8 cellular contexts compared by ENCODE assay signal in the genomic region with DNA sequence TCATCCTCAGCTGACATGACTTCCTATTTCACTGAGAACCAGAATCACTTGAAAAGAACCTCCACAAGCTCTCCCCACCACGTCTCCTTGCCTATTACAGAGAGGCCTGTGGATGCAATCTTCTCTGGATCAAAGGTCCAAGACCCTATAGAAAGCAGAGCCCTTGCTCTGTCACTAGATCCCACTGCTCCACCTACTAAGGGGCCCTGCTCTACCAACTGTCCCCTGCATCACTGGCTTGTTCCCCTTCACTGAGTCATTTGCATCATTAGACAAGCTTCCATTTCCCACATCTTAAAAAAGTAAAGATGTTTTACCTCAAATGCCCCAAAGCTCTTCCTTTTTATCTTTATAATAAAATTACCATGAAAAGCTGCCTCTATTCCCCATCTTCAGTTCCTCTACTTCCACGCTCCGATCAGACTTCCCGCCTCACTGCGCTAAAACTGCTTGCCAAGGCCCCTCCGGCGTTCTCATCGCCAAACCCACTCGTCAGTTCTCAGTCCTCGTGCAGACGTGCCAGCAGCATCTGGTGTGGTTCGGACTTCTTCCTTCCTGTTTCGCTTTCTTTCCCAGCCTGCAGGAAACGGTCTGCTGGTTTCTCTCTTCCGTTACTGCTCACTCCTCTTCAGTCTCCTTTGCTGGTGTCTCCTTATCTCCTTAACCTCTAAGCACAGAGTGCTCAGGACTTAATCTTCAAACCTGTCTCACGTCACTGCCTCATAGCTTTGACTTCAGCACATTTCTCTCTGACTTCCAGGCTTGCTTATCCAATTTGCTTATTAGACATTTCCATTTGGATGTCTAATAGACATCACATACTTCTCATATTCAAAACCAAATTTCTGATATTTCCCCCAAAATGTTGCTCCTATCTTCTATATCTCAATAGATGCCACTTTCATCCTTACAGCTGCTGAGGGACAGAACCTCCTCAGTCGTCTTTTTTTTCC. TPM values are rescaled to one million over a fixed set of nuclear protein-coding genes. Genes with fewer than 3 reads are reported as not detected.
A peak's percentile ranks its signal among the peaks of the same experiment; 100 is the strongest.
DNase-seq lines count a peak whose midpoint lies in the region; ATAC-seq and TF ChIP-seq lines count a peak whose summit lies in the region.

No MANE protein-coding gene starts in this region.

- H3K36me3 Mint-ChIP-seq in CD14-positive monocyte (peaks cover 42 to 52% of the 10 kb centered on the region in 2 donors), natural killer cell (no peaks in the 10 kb centered on the region)
- peaks cover 8% of the 10 kb centered on the region for H3K36me3 Mint-ChIP-seq in effector memory CD8-positive, alpha-beta T cell (ENCODE audit: insufficient read depth)

- H3K27ac Mint-ChIP-seq in CD14-positive monocyte: no peak overlapping the region
- H3K27ac Mint-ChIP-seq in effector memory CD8-positive, alpha-beta T cell: no peak overlapping the region
- no peak overlapping the region for H3K27ac Mint-ChIP-seq in natural killer cell

- peak overlapping the region; percentile 91 for H3K27ac ChIP-seq in thymus (ENCODE audit: low read depth)

- DNase-seq in CD14-positive monocyte (ENCODE audit: low spot score) (peak; percentile 77), natural killer cell (peak; percentile 67), NCI-H2171 (lab: John Stamatoyannopoulos, UW) (no peak)
- peak; percentile 44 to 64 for DNase-seq in activated CD4-positive, alpha-beta T cell treated with anti-CD3 and anti-CD28 coated beads for 4 hours
- peak; percentile 65 to 67 (median 66) for DNase-seq in effector memory CD8-positive, alpha-beta T cell

- TF ChIP-seq CTCF in CD14-positive monocyte (IDR thresholded peaks at IDR 0.05) (no peak), natural killer cell (IDR thresholded peaks at IDR 0.05) (no peak)

- WGBS in thymus: 3% methylated on average over 17 of the region's 17 CpGs

- H3K4me3 Mint-ChIP-seq in CD14-positive monocyte (no peak overlapping the region), natural killer cell (no peak overlapping the region)
- no peak overlapping the region for H3K4me3 Mint-ChIP-seq in effector memory CD8-positive, alpha-beta T cell

- no peaks in the 10 kb centered on the region for H3K9me3 ChIP-seq in thymus (ENCODE audit: control insufficient read depth)

- ATAC-seq in GM19455 (IDR thresholded peaks at IDR 0.05; ENCODE audit: unreplicated experiment): peak; percentile 81
- ATAC-seq in HG03575 (IDR thresholded peaks at IDR 0.05; ENCODE audit: extremely low read depth, insufficient number of reproducible peaks, low FRiP score, unreplicated experiment): peak; percentile 64
- peak; percentile 85 for ATAC-seq in effector memory CD8-positive, alpha-beta T cell (replicated peaks)
- ATAC-seq in natural killer cell: peak; percentile 76 to 89 (median 82)

- no peaks in the 10 kb centered on the region for H3K27me3 Mint-ChIP-seq in CD14-positive monocyte (ENCODE audit: low read depth in 3 of 3)
- H3K27me3 Mint-ChIP-seq in effector memory CD8-positive, alpha-beta T cell: no peaks in the 10 kb centered on the region
- H3K27me3 Mint-ChIP-seq in natural killer cell (ENCODE audit: low read depth in 2 of 2): no peaks in the 10 kb centered on the region

- H3K4me3 ChIP-seq in thymus (ENCODE audit: low read length): peak overlapping the region; percentile 53

- intact Hi-C loops in CD14-positive monocyte (cut with micrococcal nuclease): loop anchor here (5.0 kb wide), 2 partner anchors 80 to 85 kb away; no protein-coding TSS in a partner anchor
- intact Hi-C loops in natural killer cell (cut with micrococcal nuclease): loop anchor here (1.0 to 10.0 kb wide), 4 partner anchors 40 to 258 kb away; partner anchors contain the start of genes ITM2B and RCBTB2

- no peaks in the 10 kb centered on the region for H3K36me3 ChIP-seq in thymus (ENCODE audit: control insufficient read depth, insufficient read depth)

- H3K4me1 ChIP-seq in thymus (ENCODE audit: control insufficient read depth, insufficient read depth, low read length): peaks cover 19% of the 10 kb centered on the region

- H3K27me3 ChIP-seq in thymus (ENCODE audit: control insufficient read depth, insufficient read depth): no peaks in the 10 kb centered on the region

- H3K9me3 Mint-ChIP-seq in CD14-positive monocyte (peaks cover 0 to under 1% (median 0%) of the 10 kb centered on the region in 7 donors), natural killer cell (no peaks in the 10 kb centered on the region)
- H3K9me3 Mint-ChIP-seq in effector memory CD8-positive, alpha-beta T cell: no peaks in the 10 kb centered on the region

- H3K4me1 Mint-ChIP-seq in CD14-positive monocyte (peaks cover 46% of the 10 kb centered on the region), natural killer cell (peaks cover 49 to 51% of the 10 kb centered on the region in 2 donors)
- peaks cover 23 to 50% of the 10 kb centered on the region in 2 donors for H3K4me1 Mint-ChIP-seq in effector memory CD8-positive, alpha-beta T cell (ENCODE audit: low read depth in 2 of 2)

RNA-seq across cellular contexts. Expression of gene RCBTB2, which starts 40.5 kb away (rescaled TPM):
- polyA plus RNA-seq in CD14-positive monocyte (100 to 1,000 TPM in 1 of 2 donors, 10 to 100 TPM in 1; 64.4 to 100 TPM), thymus (34.8 TPM)
- 10 to 100 TPM; 21.9 to 27.1 (median 24.2) TPM for total RNA-seq in natural killer cell
